Comparison of ENCODE assay signal across 24 cellular contexts in genomic region chr12:130925616-130926015, GRCh38. TPM values are rescaled to one million over a fixed set of nuclear protein-coding genes. Genes with fewer than 3 reads are reported as not detected.
DNase-seq lines count a peak whose midpoint lies in the region; ATAC-seq, FAIRE-seq and TF ChIP-seq lines count a peak whose summit lies in the region.
"Had no signal": no experiment of that assay in that cellular context is flagged by ENCODE, and none has a peak within 500 bp of the region (broad histone marks: within the 10 kb centered on the region; RNA-seq: fewer than 3 reads in every experiment).

No MANE protein-coding gene starts in this region.

- H3K4me3 Mint-ChIP-seq in activated CD8-positive, alpha-beta T cell treated with anti-CD3 and anti-CD28 coated beads, Interleukin-2, amount 10 ng/mL, durations not matched to agents 7 days and 5 days, result no peak overlapping the region
- H3K4me3 Mint-ChIP-seq: activated naive CD8-positive, alpha-beta T cell treated with anti-CD3 and anti-CD28 coated beads, Interleukin-2, amount 10 ng/mL, durations not matched to agents 7 days and 5 days; activated T-helper 17 cell treated with anti-CD3 and anti-CD28 coated beads, Interleukin-2, amount 50 U/mL, for 72 hours; IgD-negative memory B cell; naive B cell; stimulated activated effector memory CD8-positive, alpha-beta T cell treated with anti-CD3 and anti-CD28 coated beads, Interleukin-12 subunit alpha, Interleukin-12 subunit beta, amount 100 ng/mL, for 72 hours had no signal

- H3K4me2 ChIP-seq in OCI-LY7 (ENCODE audit: low read length) (no peak overlapping the region), osteoblast (ENCODE audit: insufficient read depth, low read length) (no peak overlapping the region)

- no peaks in the 10 kb centered on the region for H3K36me3 ChIP-seq in OCI-LY7 (ENCODE audit: insufficient read depth, low read length)
- no peaks in the 10 kb centered on the region for H3K36me3 ChIP-seq in osteoblast (ENCODE audit: insufficient read depth, low read length)
- H3K36me3 ChIP-seq in colonic mucosa, result no peaks in the 10 kb centered on the region
- H3K36me3 ChIP-seq: BE2C, MG63, pancreas, thoracic aorta had no signal

- TF ChIP-seq CTCF in OCI-LY7 (conservative IDR thresholded peaks at IDR 0.05; ENCODE audit: low read length) (no peak), fibroblast of the aortic adventitia (IDR thresholded peaks at IDR 0.05; ENCODE audit: insufficient read depth, low read length) (no peak), osteoblast (IDR thresholded peaks at IDR 0.05; ENCODE audit: extremely low read depth, low read depth, low read length) (no peak), colonic mucosa (IDR thresholded peaks at IDR 0.05) (no peak)

- H3K9me2 ChIP-seq in OCI-LY7 (ENCODE audit: insufficient read depth, low read length), result no peaks in the 10 kb centered on the region

- CTCF ChIA-PET in OCI-LY7 (lab: Charles Lee; ENCODE audit: unreplicated experiment), result no interaction called here
- CTCF ChIA-PET in activated CD8-positive, alpha-beta T cell treated with anti-CD3 and anti-CD28 coated beads, Interleukin-2, amount 10 ng/mL, durations not matched to agents 7 days and 5 days (lab: Charles Lee), result interaction anchor here (1.2 kb wide), 1 partner anchor 9 kb away, joined by 4 read pairs; no protein-coding TSS in a partner anchor

- H3K27ac Mint-ChIP-seq in activated CD8-positive, alpha-beta T cell treated with anti-CD3 and anti-CD28 coated beads, Interleukin-2, amount 10 ng/mL, durations not matched to agents 7 days and 5 days, result no peak overlapping the region
- H3K27ac Mint-ChIP-seq: activated naive CD8-positive, alpha-beta T cell treated with anti-CD3 and anti-CD28 coated beads, Interleukin-2, amount 10 ng/mL, durations not matched to agents 7 days and 5 days; activated T-helper 17 cell treated with anti-CD3 and anti-CD28 coated beads, Interleukin-2, amount 50 U/mL, for 72 hours; stimulated activated effector memory CD8-positive, alpha-beta T cell treated with anti-CD3 and anti-CD28 coated beads, Interleukin-12 subunit alpha, Interleukin-12 subunit beta, amount 100 ng/mL, for 72 hours had no signal

- no peaks in the 10 kb centered on the region for H3K79me2 ChIP-seq in OCI-LY7 (ENCODE audit: insufficient read depth, low read depth, low read length)
- no peaks in the 10 kb centered on the region for H3K79me2 ChIP-seq in osteoblast (ENCODE audit: insufficient read depth, low read length)

- no peaks in the 10 kb centered on the region for H3K4me1 ChIP-seq in OCI-LY7 (ENCODE audit: insufficient read depth, low read length, poor library complexity, severe bottlenecking)
- no peaks in the 10 kb centered on the region for H3K4me1 ChIP-seq in osteoblast (ENCODE audit: insufficient read depth, low read length)
- H3K4me1 ChIP-seq in colonic mucosa, result no peaks in the 10 kb centered on the region
- H3K4me1 ChIP-seq: BE2C, pancreas had no signal

- H3K4me1 Mint-ChIP-seq in activated CD8-positive, alpha-beta T cell treated with anti-CD3 and anti-CD28 coated beads, Interleukin-2, amount 10 ng/mL, durations not matched to agents 7 days and 5 days (ENCODE audit: low read depth), result no peaks in the 10 kb centered on the region
- H3K4me1 Mint-ChIP-seq: activated naive CD8-positive, alpha-beta T cell treated with anti-CD3 and anti-CD28 coated beads, Interleukin-2, amount 10 ng/mL, durations not matched to agents 7 days and 5 days; activated T-helper 17 cell treated with anti-CD3 and anti-CD28 coated beads, Interleukin-2, amount 50 U/mL, for 72 hours; IgD-negative memory B cell; naive B cell; stimulated activated effector memory CD8-positive, alpha-beta T cell treated with anti-CD3 and anti-CD28 coated beads, Interleukin-12 subunit alpha, Interleukin-12 subunit beta, amount 100 ng/mL, for 72 hours had no signal

- no peak for FAIRE-seq in frontal cortex (lab: Jason Lieb, UNC)
- FAIRE-seq: colon, endometrium, pancreas had no signal

- no peaks in the 10 kb centered on the region for H3K27me3 ChIP-seq in osteoblast (ENCODE audit: insufficient read depth, low read length)
- H3K27me3 ChIP-seq in colonic mucosa, result no peaks in the 10 kb centered on the region
- H3K27me3 ChIP-seq: pancreas had no signal

- H3K27ac ChIP-seq in OCI-LY7 (ENCODE audit: low read depth, low read length, poor library complexity, severe bottlenecking), result no peak overlapping the region
- no peak overlapping the region for H3K27ac ChIP-seq in osteoblast (ENCODE audit: low read depth, low read length)
- H3K27ac ChIP-seq in colonic mucosa, result no peak overlapping the region
- H3K27ac ChIP-seq: pancreas, thoracic aorta had no signal

- no peak for DNase-seq in OCI-LY7 (ENCODE audit: low spot score)
- peak; percentile 43 for DNase-seq in fibroblast of the aortic adventitia (ENCODE audit: low read depth)
- no peak for DNase-seq in osteoblast (ENCODE audit: insufficient read length, low spot score, missing footprints)
- no peak for DNase-seq in activated CD8-positive, alpha-beta T cell treated with anti-CD3 and anti-CD28 coated beads, Interleukin-2, amount 10 ng/mL, durations not matched to agents 7 days and 5 days
- no peak for DNase-seq in colonic mucosa
- no peak for DNase-seq in frontal cortex (ENCODE audit: low spot score in 2 of 2)
- no peak for DNase-seq in NCI-H146 treated with DMSO at 0.1 percent for 48 hours (lab: John Stamatoyannopoulos, UW; ENCODE audit: unreplicated experiment)
- DNase-seq: activated CD4-positive, alpha-beta T cell treated with anti-CD3 and anti-CD28 coated beads for 4 hours; activated naive CD8-positive, alpha-beta T cell treated with anti-CD3 and anti-CD28 coated beads, Interleukin-2, amount 10 ng/mL, durations not matched to agents 7 days and 5 days; BE2C; Calu3; islet precursor cell; MG63; naive B cell; NCI-H1694 treated with DMSO at 0.1 percent for 48 hours; pancreas; SHP77 treated with DMSO at 0.1 percent for 48 hours; T-helper 1 cell had no signal

- H3K27me3 Mint-ChIP-seq in activated CD8-positive, alpha-beta T cell treated with anti-CD3 and anti-CD28 coated beads, Interleukin-2, amount 10 ng/mL, durations not matched to agents 7 days and 5 days (ENCODE audit: low read depth), result peaks cover 17% of the 10 kb centered on the region

- no peak overlapping the region for H3K4me3 ChIP-seq in OCI-LY7 (ENCODE audit: low read depth, low read length, poor library complexity, severe bottlenecking)
- no peak overlapping the region for H3K4me3 ChIP-seq in fibroblast of the aortic adventitia (ENCODE audit: low read depth, low read length)
- H3K4me3 ChIP-seq in osteoblast (ENCODE audit: insufficient read depth, low read length), result no peak overlapping the region
- no peak overlapping the region for H3K4me3 ChIP-seq in colonic mucosa
- H3K4me3 ChIP-seq: MG63, pancreas, thoracic aorta had no signal

- H3K9me3 Mint-ChIP-seq in activated CD8-positive, alpha-beta T cell treated with anti-CD3 and anti-CD28 coated beads, Interleukin-2, amount 10 ng/mL, durations not matched to agents 7 days and 5 days (ENCODE audit: insufficient read depth), result no peaks in the 10 kb centered on the region
- H3K9me3 Mint-ChIP-seq: activated naive CD8-positive, alpha-beta T cell treated with anti-CD3 and anti-CD28 coated beads, Interleukin-2, amount 10 ng/mL, durations not matched to agents 7 days and 5 days; activated T-helper 17 cell treated with anti-CD3 and anti-CD28 coated beads, Interleukin-2, amount 50 U/mL, for 72 hours; stimulated activated effector memory CD8-positive, alpha-beta T cell treated with anti-CD3 and anti-CD28 coated beads, Interleukin-12 subunit alpha, Interleukin-12 subunit beta, amount 100 ng/mL, for 72 hours had no signal

- POLR2A ChIA-PET in OCI-LY7 (lab: Charles Lee), result no interaction called here
- POLR2A ChIA-PET in activated CD8-positive, alpha-beta T cell treated with anti-CD3 and anti-CD28 coated beads, Interleukin-2, amount 10 ng/mL, durations not matched to agents 7 days and 5 days (lab: Charles Lee), result no interaction called here

- H4K20me1 ChIP-seq in OCI-LY7 (ENCODE audit: insufficient read depth, low read length) (no peaks in the 10 kb centered on the region), osteoblast (ENCODE audit: insufficient read depth, low read length) (no peaks in the 10 kb centered on the region)

- BruUV-seq in OCI-LY7 (replicated peaks; lab: Mats Ljungman, UMichigan), result no TSS peak

- H3K36me3 Mint-ChIP-seq in activated CD8-positive, alpha-beta T cell treated with anti-CD3 and anti-CD28 coated beads, Interleukin-2, amount 10 ng/mL, durations not matched to agents 7 days and 5 days (ENCODE audit: low read depth), result no peaks in the 10 kb centered on the region
- H3K36me3 Mint-ChIP-seq: activated naive CD8-positive, alpha-beta T cell treated with anti-CD3 and anti-CD28 coated beads, Interleukin-2, amount 10 ng/mL, durations not matched to agents 7 days and 5 days; IgD-negative memory B cell; naive B cell; stimulated activated effector memory CD8-positive, alpha-beta T cell treated with anti-CD3 and anti-CD28 coated beads, Interleukin-12 subunit alpha, Interleukin-12 subunit beta, amount 100 ng/mL, for 72 hours had no signal

- intact Hi-C loops in OCI-LY7 (cut with micrococcal nuclease; ENCODE audit: unreplicated experiment) (no loop called here), colonic mucosa (cut with DNase I) (no loop called here)

- H3K9me3 ChIP-seq in OCI-LY7 (ENCODE audit: low read length) (no peaks in the 10 kb centered on the region), osteoblast (ENCODE audit: low read depth, low read length) (no peaks in the 10 kb centered on the region), colonic mucosa (no peaks in the 10 kb centered on the region)
- H3K9me3 ChIP-seq: BE2C, pancreas had no signal

- H3K9ac ChIP-seq in colonic mucosa (ENCODE audit: low read depth in 2 of 2, low read length in 2 of 2), result no peak overlapping the region

- H2AFZ ChIP-seq in OCI-LY7 (ENCODE audit: low read length) (0 out of 2 replicates have a peak overlapping the region, but pooled peaks have one; percentile 6), osteoblast (ENCODE audit: low read length) (peak overlapping the region; percentile 20)

- no peak for ATAC-seq in activated CD8-positive, alpha-beta T cell treated with anti-CD3 and anti-CD28 coated beads, Interleukin-2, amount 10 ng/mL, durations not matched to agents 7 days and 5 days
- ATAC-seq: activated T-helper 17 cell treated with anti-CD3 and anti-CD28 coated beads, Interleukin-2, amount 50 U/mL, for 72 hours; pancreas; stimulated activated effector memory CD8-positive, alpha-beta T cell treated with anti-CD3 and anti-CD28 coated beads, Interleukin-12 subunit alpha, Interleukin-12 subunit beta, amount 100 ng/mL, for 72 hours had no signal

RNA-seq across cellular contexts. Expression of gene ADGRD1, which starts 28.1 kb away (rescaled TPM):
- total RNA-seq in OCI-LY7 (2014; rRNA removed; shearing (Covaris generic)), result 0.95 and 1.0 TPM in 2 replicates
- total RNA-seq in OCI-LY7 (2022), result 1.4 and 1.7 TPM in 2 replicates
- total RNA-seq in fibroblast of the aortic adventitia (ENCODE audit: low replicate concordance), result 1.2 and 22.3 TPM in 2 replicates
- 0.29 and 0.72 TPM in 2 replicates for total RNA-seq in osteoblast
- total RNA-seq in activated CD8-positive, alpha-beta T cell treated with anti-CD3 and anti-CD28 coated beads, Interleukin-2, amount 10 ng/mL, durations not matched to agents 7 days and 5 days, result not detected
- 1 to 10 TPM; 3.5 to 3.6 TPM for total RNA-seq in colonic mucosa
- 4.5 TPM for total RNA-seq in frontal cortex
- total RNA-seq: activated naive CD8-positive, alpha-beta T cell treated with anti-CD3 and anti-CD28 coated beads, Interleukin-2, amount 10 ng/mL, durations not matched to agents 7 days and 5 days; Calu3 had no signal

RNA-seq across cellular contexts. Expression of gene RAN, which starts 53.8 kb away (rescaled TPM):
- total RNA-seq in OCI-LY7 (2014; rRNA removed; shearing (Covaris generic)), result 1,462 and 1,858 TPM in 2 replicates
- total RNA-seq in OCI-LY7 (2022) (1,734 and 1,957 TPM in 2 replicates), fibroblast of the aortic adventitia (ENCODE audit: low replicate concordance) (475 and 564 TPM in 2 replicates), osteoblast (355 and 436 TPM in 2 replicates), colonic mucosa (100 to 1,000 TPM; 374 to 847 TPM), frontal cortex (447 TPM)
- total RNA-seq in activated CD8-positive, alpha-beta T cell treated with anti-CD3 and anti-CD28 coated beads, Interleukin-2, amount 10 ng/mL, durations not matched to agents 7 days and 5 days, result 1,000 to 10,000 TPM; 1,319 to 1,332 TPM
